In genomic region chr5:43137326-43137725, GRCh38 we compare ENCODE assay signal across 18 cellular contexts. TPM values are rescaled to one million over a fixed set of nuclear protein-coding genes. Genes with fewer than 3 reads are reported as not detected.
DNase-seq lines count a peak whose midpoint lies in the region; ATAC-seq, FAIRE-seq and TF ChIP-seq lines count a peak whose summit lies in the region.
"Had no signal": no experiment of that assay in that cellular context is flagged by ENCODE, and none has a peak within 500 bp of the region (broad histone marks: within the 10 kb centered on the region; RNA-seq: fewer than 3 reads in every experiment).

No MANE protein-coding gene starts in this region.

- TF ChIP-seq POLR2A in GM12878 (IDR thresholded peaks at IDR 0.05; ENCODE audit: low read depth, low read length) = no peak

- RAD21 ChIA-PET in GM12878 (lab: Charles Lee; ENCODE audit: unreplicated experiment) = interaction anchor here (0.6 kb wide), 1 partner anchor 62 kb away, joined by 3 read pairs; no protein-coding TSS in a partner anchor

- CTCF ChIA-PET in GM12878 (lab: Yijun Ruan, JAX) = interaction anchor here (0.6 to 1.2 kb wide), 3 partner anchors 30 to 100 kb away, joined by 3 read pairs; no protein-coding TSS in a partner anchor
- CTCF ChIA-PET in activated CD8-positive, alpha-beta T cell treated with anti-CD3 and anti-CD28 coated beads, Interleukin-2, amount 10 ng/mL, durations not matched to agents 7 days and 5 days (lab: Charles Lee) = interaction anchor here (1.1 to 3.2 kb wide), 3 partner anchors 16 to 347 kb away, joined by 3 to 21 read pairs (median 10); partner anchors contain the start of gene ZNF131

- no peak overlapping the region for H3K27ac Mint-ChIP-seq in activated CD8-positive, alpha-beta T cell treated with anti-CD3 and anti-CD28 coated beads, Interleukin-2, amount 10 ng/mL, durations not matched to agents 7 days and 5 days
- H3K27ac Mint-ChIP-seq: GM23338 had no signal

- TSS peak; percentile 46 for BruUV-seq in GM12878 (replicated peaks; lab: Mats Ljungman, UMichigan)

- peaks cover 28% of the 10 kb centered on the region for H3K4me1 Mint-ChIP-seq in activated CD8-positive, alpha-beta T cell treated with anti-CD3 and anti-CD28 coated beads, Interleukin-2, amount 10 ng/mL, durations not matched to agents 7 days and 5 days (ENCODE audit: low read depth)
- H3K4me1 Mint-ChIP-seq: GM23338 had no signal

- peaks cover 4% of the 10 kb centered on the region; the same call in 1 of the 2 replicates for H3K79me2 ChIP-seq in GM12878 (ENCODE audit: control insufficient read depth, insufficient read depth, low read length)
- peaks cover 42% of the 10 kb centered on the region for H3K79me2 ChIP-seq in hepatocyte

- in situ Hi-C loops in GM12878 (cut with MboI) = no loop called here

- TF ChIP-seq CTCF in GM12878 (IDR thresholded peaks at IDR 0.05 in 2 of 3, conservative IDR thresholded peaks at IDR 0.05 in 1 of 3; ENCODE audit: control insufficient read depth in 2 of 3, extremely low read depth in 1 of 3, insufficient read depth in 1 of 3, low read depth in 3 of 3, low read length in 3 of 3) (no peak), hepatocyte (IDR thresholded peaks at IDR 0.05; ENCODE audit: poor library complexity) (no peak)

- peak; percentile 56 for ATAC-seq in GM18907 (IDR thresholded peaks at IDR 0.05; ENCODE audit: unreplicated experiment)
- peak; percentile 53 for ATAC-seq in GM21619 (IDR thresholded peaks at IDR 0.05; ENCODE audit: unreplicated experiment)
- peak; percentile 48 for ATAC-seq in HG03159 (IDR thresholded peaks at IDR 0.05; ENCODE audit: unreplicated experiment)
- peak; percentile 79 for ATAC-seq in GM12878
- ATAC-seq in activated CD8-positive, alpha-beta T cell treated with anti-CD3 and anti-CD28 coated beads, Interleukin-2, amount 10 ng/mL, durations not matched to agents 7 days and 5 days = no peak
- ATAC-seq: GM23338 had no signal

- H3K9ac ChIP-seq in GM12878 (ENCODE audit: control insufficient read depth, insufficient read depth, low read length) = no peak overlapping the region

- H3K9me3 Mint-ChIP-seq in activated CD8-positive, alpha-beta T cell treated with anti-CD3 and anti-CD28 coated beads, Interleukin-2, amount 10 ng/mL, durations not matched to agents 7 days and 5 days (ENCODE audit: insufficient read depth) = no peaks in the 10 kb centered on the region
- H3K9me3 Mint-ChIP-seq: GM23338 had no signal

- H3K4me1 ChIP-seq in GM12878 (ENCODE audit: control insufficient read depth, insufficient read depth, low read length) (peaks cover 18% of the 10 kb centered on the region), hepatocyte (ENCODE audit: insufficient read depth) (no peaks in the 10 kb centered on the region)
- H3K4me1 ChIP-seq: tibial artery had no signal

- no peak overlapping the region for H3K4me3 ChIP-seq in GM12878
- H3K4me3 ChIP-seq in hepatocyte = no peak overlapping the region
- H3K4me3 ChIP-seq: GM23338, PC-9, spleen, tibial artery had no signal

- peaks cover 71% of the 10 kb centered on the region for H3K36me3 Mint-ChIP-seq in activated CD8-positive, alpha-beta T cell treated with anti-CD3 and anti-CD28 coated beads, Interleukin-2, amount 10 ng/mL, durations not matched to agents 7 days and 5 days (ENCODE audit: low read depth)

- H3K27ac ChIP-seq in GM12878 (ENCODE audit: control insufficient read depth, insufficient read depth) (no peak overlapping the region), hepatocyte (no peak overlapping the region)
- H3K27ac ChIP-seq: PC-9, spleen, tibial artery had no signal

- FAIRE-seq in GM12878 (lab: Jason Lieb, UNC) = no peak

- POLR2A ChIA-PET in GM12878 (lab: Charles Lee) = no interaction called here
- POLR2A ChIA-PET in activated CD8-positive, alpha-beta T cell treated with anti-CD3 and anti-CD28 coated beads, Interleukin-2, amount 10 ng/mL, durations not matched to agents 7 days and 5 days (lab: Charles Lee) = no interaction called here

- SMC1A ChIA-PET in GM12878 (lab: Charles Lee; ENCODE audit: uncharacterized antibody, unreplicated experiment) = interaction anchor here (1.0 to 1.4 kb wide), 2 partner anchors 10 to 15 kb away, joined by 3 to 4 read pairs; no protein-coding TSS in a partner anchor

- 0 out of 4 replicates have a peak, but pooled peaks of 1 of the 2 experiments have one; percentile 17 for TF ChIP-seq EP300 in GM12878 (IDR thresholded peaks at IDR 0.05; ENCODE audit: borderline replicate concordance in 1 of 2, control insufficient read depth in 1 of 2, low read depth in 2 of 2, low read length in 2 of 2)

- no peak overlapping the region; the same call in 1 of the 2 replicates for H3K4me2 ChIP-seq in GM12878 (ENCODE audit: control insufficient read depth, insufficient read depth)
- no peak overlapping the region for H3K4me2 ChIP-seq in hepatocyte
- H3K4me2 ChIP-seq: GM23338, PC-9 had no signal

- H3K27me3 Mint-ChIP-seq in activated CD8-positive, alpha-beta T cell treated with anti-CD3 and anti-CD28 coated beads, Interleukin-2, amount 10 ng/mL, durations not matched to agents 7 days and 5 days (ENCODE audit: low read depth) = no peaks in the 10 kb centered on the region
- H3K27me3 Mint-ChIP-seq: IgD-negative memory B cell had no signal

- no peak overlapping the region for H2AFZ ChIP-seq in GM12878 (ENCODE audit: control insufficient read depth, low read depth, low read length)
- H2AFZ ChIP-seq in hepatocyte = no peak overlapping the region
- H2AFZ ChIP-seq: GM23338, PC-9 had no signal

- H3K27me3 ChIP-seq in GM12878 (replicated peaks in 1 of 2; ENCODE audit: control insufficient read depth in 2 of 2, insufficient read depth in 2 of 2, low read length in 1 of 2) (no peaks in the 10 kb centered on the region), hepatocyte (no peaks in the 10 kb centered on the region)
- H3K27me3 ChIP-seq: spleen, tibial artery had no signal

- no peaks in the 10 kb centered on the region for H3K9me2 ChIP-seq in hepatocyte (replicated peaks; ENCODE audit: insufficient read depth)

- TF ChIP-seq RAD21 in GM12878 (IDR thresholded peaks at IDR 0.05; ENCODE audit: insufficient read depth, low read depth, low read length) = no peak

- intact Hi-C loops in GM12878 (cut with micrococcal nuclease; ENCODE audit: unreplicated experiment) = no loop called here

- DNase-seq in GM12878 (ENCODE audit: low read depth, low spot score) (no peak), hepatocyte (ENCODE audit: low spot score) (no peak), globus pallidus (ENCODE audit: low spot score) (no peak), foreskin melanocyte (no peak)
- DNase-seq in activated CD8-positive, alpha-beta T cell treated with anti-CD3 and anti-CD28 coated beads, Interleukin-2, amount 10 ng/mL, durations not matched to agents 7 days and 5 days = no peak
- DNase-seq: activated naive CD4-positive, alpha-beta T cell treated with Interleukin-2 at 50 U/mL for 16 hours; aorta; MV-4-11; NCI-H526 treated with DMSO at 0.1 percent for 48 hours; PC-9; spleen; tibial artery had no signal

- no peak overlapping the region for H3K4me3 Mint-ChIP-seq in activated CD8-positive, alpha-beta T cell treated with anti-CD3 and anti-CD28 coated beads, Interleukin-2, amount 10 ng/mL, durations not matched to agents 7 days and 5 days
- H3K4me3 Mint-ChIP-seq: GM23338, neural crest cell had no signal

- H4K20me1 ChIP-seq in GM12878 (ENCODE audit: control insufficient read depth, insufficient read depth) (no peaks in the 10 kb centered on the region), hepatocyte (ENCODE audit: insufficient read depth, poor library complexity, severe bottlenecking) (no peaks in the 10 kb centered on the region)

- peaks cover 0 to 25% of the 10 kb centered on the region in 2 experiments; a peak in 3 of 4 replicates for H3K36me3 ChIP-seq in GM12878 (ENCODE audit: control insufficient read depth in 2 of 2, insufficient read depth in 2 of 2, low read length in 1 of 2)
- H3K36me3 ChIP-seq in hepatocyte (replicated peaks; ENCODE audit: insufficient read depth, low read depth) = no peaks in the 10 kb centered on the region

- H3K9me3 ChIP-seq in GM12878 (replicated peaks; ENCODE audit: control insufficient read depth, insufficient read depth, low read length) (no peaks in the 10 kb centered on the region; the same call in 1 of the 3 replicates), hepatocyte (ENCODE audit: low read depth) (no peaks in the 10 kb centered on the region)
- H3K9me3 ChIP-seq: spleen, tibial artery had no signal

RNA-seq across cellular contexts. Expression of gene ZNF131, which starts 16.6 kb away (rescaled TPM):
- total RNA-seq in GM12878 (2013; cell fraction: nucleolus; rRNA removed) = 107 and 112 TPM in 2 replicates
- total RNA-seq in GM12878 (2014; rRNA removed) (28.0 and 32.5 TPM in 2 replicates), GM12878 (2014; rRNA removed; fragmentation: Illumina TruSeq; extraction: Trizol) (52.6 and 53.0 TPM in 2 replicates), GM12878 (2021) (28.5 and 31.6 TPM in 2 replicates), hepatocyte (27.9 and 44.7 TPM in 2 replicates)
- 13.9 TPM for polyA plus RNA-seq in GM12878 (2011; ENCODE audit: low read depth)
- polyA plus RNA-seq in GM12878 (2011; rRNA removed) (47.9 and 67.2 TPM in 2 replicates), GM12878 (2014; fragmentation: Illumina TruSeq; extraction: Trizol) (49.1 and 76.0 TPM in 2 replicates), GM12878 (2014; fragmentation: Nextera tagmentation; extraction: Ambion mirVana) (10 to 100 TPM; 16.4 to 23.3 TPM), GM12878 (2014; rRNA removed) (23.2 and 27.9 TPM in 2 replicates), GM12878 (2016; fragmentation: Nextera tagmentation; extraction: Ambion mirVana) (10 to 100 TPM; 24.9 to 28.5 TPM), hepatocyte (23.1 and 27.1 TPM in 2 replicates)
- 20.0 and 21.2 TPM in 2 replicates for polyA plus RNA-seq in GM12878 (2011; cell fraction: cytosol; rRNA removed)
- polyA plus RNA-seq in GM12878 (2011; cell fraction: nucleus; rRNA removed) = 36.3 and 39.3 TPM in 2 replicates
- 17.6 and 20.0 TPM in 2 replicates for polyA plus RNA-seq in GM12878 (2012)
- polyA minus RNA-seq in GM12878 (2011; rRNA and poly(A)+ RNA removed) = 35.7 and 57.9 TPM in 2 replicates
- 17.0 and 20.3 TPM in 2 replicates for polyA minus RNA-seq in GM12878 (2011; cell fraction: cytosol; rRNA and poly(A)+ RNA removed)
- 29.6 and 53.0 TPM in 2 replicates for polyA minus RNA-seq in GM12878 (2011; cell fraction: nucleus; rRNA and poly(A)+ RNA removed)
- total RNA-seq in activated CD8-positive, alpha-beta T cell treated with anti-CD3 and anti-CD28 coated beads, Interleukin-2, amount 10 ng/mL, durations not matched to agents 7 days and 5 days = 10 to 100 TPM; 45.8 to 52.8 TPM

RNA-seq across cellular contexts. Expression of gene NIM1K, which starts 54.7 kb away (rescaled TPM):
- total RNA-seq in GM12878 (2013; cell fraction: nucleolus; rRNA removed) = 1.1 and 1.4 TPM in 2 replicates
- total RNA-seq in GM12878 (2014; rRNA removed) = 0.96 and 1.3 TPM in 2 replicates
- total RNA-seq in GM12878 (2014; rRNA removed; fragmentation: Illumina TruSeq; extraction: Trizol) = 0.63 and 0.69 TPM in 2 replicates
- total RNA-seq in GM12878 (2021) = 0.69 and 1.0 TPM in 2 replicates
- polyA plus RNA-seq in GM12878 (2011; ENCODE audit: low read depth) = 0.50 TPM
- 1.3 and 1.6 TPM in 2 replicates for polyA plus RNA-seq in GM12878 (2011; rRNA removed)
- 1.5 and 1.7 TPM in 2 replicates for polyA plus RNA-seq in GM12878 (2011; cell fraction: cytosol; rRNA removed)
- polyA plus RNA-seq in GM12878 (2011; cell fraction: nucleus; rRNA removed) = 0.99 and 1.3 TPM in 2 replicates
- 0.76 and 1.0 TPM in 2 replicates for polyA plus RNA-seq in GM12878 (2012)
- polyA plus RNA-seq in GM12878 (2014; fragmentation: Illumina TruSeq; extraction: Trizol) = 0.47 and 0.74 TPM in 2 replicates
- under 1 TPM; 0.27 to 0.35 TPM for polyA plus RNA-seq in GM12878 (2014; fragmentation: Nextera tagmentation; extraction: Ambion mirVana)
- polyA plus RNA-seq in GM12878 (2014; rRNA removed) = 0.37 and 0.84 TPM in 2 replicates
- 1 to 10 TPM in 1 of 2 experiments, under 1 TPM in 1; 0.96 to 1.7 TPM for polyA plus RNA-seq in GM12878 (2016; fragmentation: Nextera tagmentation; extraction: Ambion mirVana)
- polyA minus RNA-seq in GM12878 (2011; rRNA and poly(A)+ RNA removed) = 1.5 and 1.9 TPM in 2 replicates
- polyA minus RNA-seq in GM12878 (2011; cell fraction: cytosol; rRNA and poly(A)+ RNA removed) = 1.2 and 1.6 TPM in 2 replicates
- polyA minus RNA-seq in GM12878 (2011; cell fraction: nucleus; rRNA and poly(A)+ RNA removed) = 1.6 and 2.1 TPM in 2 replicates
- total RNA-seq in hepatocyte = not detected in 2 replicates
- 0.57 TPM in 1 of 2 replicates, not detected in the other for polyA plus RNA-seq in hepatocyte
- total RNA-seq in activated CD8-positive, alpha-beta T cell treated with anti-CD3 and anti-CD28 coated beads, Interleukin-2, amount 10 ng/mL, durations not matched to agents 7 days and 5 days = under 1 TPM; 0.50 to 0.61 TPM
- total RNA-seq: GM23338 had no signal
- polyA plus RNA-seq: GM23338, IgD-negative memory B cell had no signal
